10 cellular contexts compared by ENCODE assay signal in genomic region chr4:19786616-19787015, GRCh38.
"Had no signal": no experiment of that assay in that cellular context is flagged by ENCODE, and none has a peak within 500 bp of the region (broad histone marks: within the 10 kb centered on the region; RNA-seq: fewer than 3 reads in every experiment).

No MANE protein-coding gene starts in this region.

- H3K9me3 ChIP-seq: HAP-1 had no signal

- FAIRE-seq: H1, H54 had no signal

- H3K36me3 ChIP-seq: HAP-1 had no signal

- H3K27ac Mint-ChIP-seq: GM23338, H9, HFFc6 had no signal

- H3K4me1 ChIP-seq: HAP-1 had no signal

- H3K27ac ChIP-seq: GM23248 had no signal

- H3K4me1 Mint-ChIP-seq: GM23338, H9 had no signal

- DNase-seq: GM23248, GOT3, H7, H9, HCEC 1CT, HFFc6 had no signal

- H3K9ac ChIP-seq: GM23248 had no signal

- H3K4me3 Mint-ChIP-seq: GM23338, H9, HFFc6 had no signal

- H3K4me3 ChIP-seq: GM23248, GM23338, HAP-1 had no signal
